Comparison of ENCODE assay signal across 1 cellular context in the genomic region with DNA sequence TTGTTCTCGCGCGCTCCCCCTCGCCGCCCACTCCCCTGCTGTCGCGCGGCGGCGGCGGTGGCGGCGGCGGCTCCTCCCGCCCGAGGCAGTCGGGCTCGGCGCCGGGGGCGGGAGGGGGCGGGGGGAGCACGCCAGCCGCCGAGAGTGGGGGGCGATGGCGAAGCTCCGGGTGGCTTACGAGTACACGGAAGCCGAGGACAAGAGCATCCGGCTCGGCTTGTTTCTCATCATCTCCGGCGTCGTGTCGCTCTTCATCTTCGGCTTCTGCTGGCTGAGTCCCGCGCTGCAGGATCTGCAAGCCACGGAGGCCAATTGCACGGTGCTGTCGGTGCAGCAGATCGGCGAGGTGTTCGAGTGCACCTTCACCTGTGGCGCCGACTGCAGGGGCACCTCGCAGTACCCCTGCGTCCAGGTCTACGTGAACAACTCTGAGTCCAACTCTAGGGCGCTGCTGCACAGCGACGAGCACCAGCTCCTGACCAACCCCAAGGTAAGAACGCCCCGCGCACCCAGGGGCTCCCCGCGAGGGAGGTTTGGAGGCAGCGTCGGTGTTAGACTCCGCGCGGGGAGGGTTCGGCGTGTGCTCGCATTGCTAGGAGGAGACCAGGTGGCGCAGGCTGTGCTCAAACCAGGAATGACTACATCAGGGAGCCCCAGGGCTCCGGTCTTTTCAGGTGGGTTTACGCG.
TF ChIP-seq lines count a peak whose summit lies in the region.

No MANE protein-coding gene starts in this region.

TF ChIP-seq in HepG2, 621 proteins besides CTCF, POLR2A, EP300 and RAD21 (continued from another document and continues in another):
- TF ChIP-seq, protein P1, sequence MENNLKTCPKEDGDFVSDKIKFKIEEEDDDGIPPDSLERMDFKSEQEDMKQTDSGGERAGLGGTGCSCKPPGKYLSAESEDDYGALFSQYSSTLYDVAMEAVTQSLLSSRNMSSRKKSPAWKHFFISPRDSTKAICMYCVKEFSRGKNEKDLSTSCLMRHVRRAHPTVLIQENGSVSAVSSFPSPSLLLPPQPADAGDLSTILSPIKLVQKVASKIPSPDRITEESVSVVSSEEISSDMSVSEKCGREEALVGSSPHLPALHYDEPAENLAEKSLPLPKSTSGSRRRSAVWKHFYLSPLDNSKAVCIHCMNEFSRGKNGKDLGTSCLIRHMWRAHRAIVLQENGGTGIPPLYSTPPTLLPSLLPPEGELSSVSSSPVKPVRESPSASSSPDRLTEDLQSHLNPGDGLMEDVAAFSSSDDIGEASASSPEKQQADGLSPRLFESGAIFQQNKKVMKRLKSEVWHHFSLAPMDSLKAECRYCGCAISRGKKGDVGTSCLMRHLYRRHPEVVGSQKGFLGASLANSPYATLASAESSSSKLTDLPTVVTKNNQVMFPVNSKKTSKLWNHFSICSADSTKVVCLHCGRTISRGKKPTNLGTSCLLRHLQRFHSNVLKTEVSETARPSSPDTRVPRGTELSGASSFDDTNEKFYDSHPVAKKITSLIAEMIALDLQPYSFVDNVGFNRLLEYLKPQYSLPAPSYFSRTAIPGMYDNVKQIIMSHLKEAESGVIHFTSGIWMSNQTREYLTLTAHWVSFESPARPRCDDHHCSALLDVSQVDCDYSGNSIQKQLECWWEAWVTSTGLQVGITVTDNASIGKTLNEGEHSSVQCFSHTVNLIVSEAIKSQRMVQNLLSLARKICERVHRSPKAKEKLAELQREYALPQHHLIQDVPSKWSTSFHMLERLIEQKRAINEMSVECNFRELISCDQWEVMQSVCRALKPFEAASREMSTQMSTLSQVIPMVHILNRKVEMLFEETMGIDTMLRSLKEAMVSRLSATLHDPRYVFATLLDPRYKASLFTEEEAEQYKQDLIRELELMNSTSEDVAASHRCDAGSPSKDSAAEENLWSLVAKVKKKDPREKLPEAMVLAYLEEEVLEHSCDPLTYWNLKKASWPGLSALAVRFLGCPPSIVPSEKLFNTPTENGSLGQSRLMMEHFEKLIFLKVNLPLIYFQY (CRISPR knock-in tag; IDR thresholded peaks at IDR 0.05; ENCODE audit: borderline replicate concordance), result no peak
- TF ChIP-seq KDM3A (CRISPR knock-in tag; IDR thresholded peaks at IDR 0.05; ENCODE audit: low read depth), result no peak
- TF ChIP-seq, protein P2, sequence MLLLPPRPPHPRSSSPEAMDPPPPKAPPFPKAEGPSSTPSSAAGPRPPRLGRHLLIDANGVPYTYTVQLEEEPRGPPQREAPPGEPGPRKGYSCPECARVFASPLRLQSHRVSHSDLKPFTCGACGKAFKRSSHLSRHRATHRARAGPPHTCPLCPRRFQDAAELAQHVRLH (CRISPR knock-in tag; IDR thresholded peaks at IDR 0.05; ENCODE audit: borderline replicate concordance, low read depth), result peak; percentile 40; the same call in 1 of the 2 replicates
- TF ChIP-seq HDAC2 (CRISPR knock-in tag; IDR thresholded peaks at IDR 0.05), result 0 out of 2 replicates have a peak, but pooled peaks have one; percentile 40
- no peak for TF ChIP-seq ZBTB7A (CRISPR knock-in tag; IDR thresholded peaks at IDR 0.05)
- no peak for TF ChIP-seq MTF2 (CRISPR knock-in tag; IDR thresholded peaks at IDR 0.05; ENCODE audit: borderline replicate concordance)
- TF ChIP-seq, protein P3, sequence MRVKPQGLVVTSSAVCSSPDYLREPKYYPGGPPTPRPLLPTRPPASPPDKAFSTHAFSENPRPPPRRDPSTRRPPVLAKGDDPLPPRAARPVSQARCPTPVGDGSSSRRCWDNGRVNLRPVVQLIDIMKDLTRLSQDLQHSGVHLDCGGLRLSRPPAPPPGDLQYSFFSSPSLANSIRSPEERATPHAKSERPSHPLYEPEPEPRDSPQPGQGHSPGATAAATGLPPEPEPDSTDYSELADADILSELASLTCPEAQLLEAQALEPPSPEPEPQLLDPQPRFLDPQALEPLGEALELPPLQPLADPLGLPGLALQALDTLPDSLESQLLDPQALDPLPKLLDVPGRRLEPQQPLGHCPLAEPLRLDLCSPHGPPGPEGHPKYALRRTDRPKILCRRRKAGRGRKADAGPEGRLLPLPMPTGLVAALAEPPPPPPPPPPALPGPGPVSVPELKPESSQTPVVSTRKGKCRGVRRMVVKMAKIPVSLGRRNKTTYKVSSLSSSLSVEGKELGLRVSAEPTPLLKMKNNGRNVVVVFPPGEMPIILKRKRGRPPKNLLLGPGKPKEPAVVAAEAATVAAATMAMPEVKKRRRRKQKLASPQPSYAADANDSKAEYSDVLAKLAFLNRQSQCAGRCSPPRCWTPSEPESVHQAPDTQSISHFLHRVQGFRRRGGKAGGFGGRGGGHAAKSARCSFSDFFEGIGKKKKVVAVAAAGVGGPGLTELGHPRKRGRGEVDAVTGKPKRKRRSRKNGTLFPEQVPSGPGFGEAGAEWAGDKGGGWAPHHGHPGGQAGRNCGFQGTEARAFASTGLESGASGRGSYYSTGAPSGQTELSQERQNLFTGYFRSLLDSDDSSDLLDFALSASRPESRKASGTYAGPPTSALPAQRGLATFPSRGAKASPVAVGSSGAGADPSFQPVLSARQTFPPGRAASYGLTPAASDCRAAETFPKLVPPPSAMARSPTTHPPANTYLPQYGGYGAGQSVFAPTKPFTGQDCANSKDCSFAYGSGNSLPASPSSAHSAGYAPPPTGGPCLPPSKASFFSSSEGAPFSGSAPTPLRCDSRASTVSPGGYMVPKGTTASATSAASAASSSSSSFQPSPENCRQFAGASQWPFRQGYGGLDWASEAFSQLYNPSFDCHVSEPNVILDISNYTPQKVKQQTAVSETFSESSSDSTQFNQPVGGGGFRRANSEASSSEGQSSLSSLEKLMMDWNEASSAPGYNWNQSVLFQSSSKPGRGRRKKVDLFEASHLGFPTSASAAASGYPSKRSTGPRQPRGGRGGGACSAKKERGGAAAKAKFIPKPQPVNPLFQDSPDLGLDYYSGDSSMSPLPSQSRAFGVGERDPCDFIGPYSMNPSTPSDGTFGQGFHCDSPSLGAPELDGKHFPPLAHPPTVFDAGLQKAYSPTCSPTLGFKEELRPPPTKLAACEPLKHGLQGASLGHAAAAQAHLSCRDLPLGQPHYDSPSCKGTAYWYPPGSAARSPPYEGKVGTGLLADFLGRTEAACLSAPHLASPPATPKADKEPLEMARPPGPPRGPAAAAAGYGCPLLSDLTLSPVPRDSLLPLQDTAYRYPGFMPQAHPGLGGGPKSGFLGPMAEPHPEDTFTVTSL (CRISPR knock-in tag; IDR thresholded peaks at IDR 0.05; ENCODE audit: borderline replicate concordance), result no peak
- TF ChIP-seq ZNF350 (CRISPR knock-in tag; IDR thresholded peaks at IDR 0.05; ENCODE audit: borderline replicate concordance, low read depth), result no peak
- peak; percentile 49; the same call in 1 of the 2 replicates for TF ChIP-seq AHR (CRISPR knock-in tag; IDR thresholded peaks at IDR 0.05)
- TF ChIP-seq CBFB (CRISPR knock-in tag; IDR thresholded peaks at IDR 0.05), result 0 out of 2 replicates have a peak, but pooled peaks have one; percentile 23
- no peak for TF ChIP-seq SOX6 (IDR thresholded peaks at IDR 0.05)
- peak; percentile 24; the same call in 1 of the 2 replicates for TF ChIP-seq SOX6 (CRISPR knock-in tag; IDR thresholded peaks at IDR 0.05)
- no peak for TF ChIP-seq ARNTL (CRISPR knock-in tag; IDR thresholded peaks at IDR 0.05)
- TF ChIP-seq MBNL3 (CRISPR knock-in tag; conservative IDR thresholded peaks at IDR 0.05), result no peak
- no peak for TF ChIP-seq CEBPB (IDR thresholded peaks at IDR 0.05; ENCODE audit: borderline replicate concordance, low read depth, low read length)
- no peak for TF ChIP-seq SOX5 (CRISPR knock-in tag; IDR thresholded peaks at IDR 0.05; ENCODE audit: borderline replicate concordance)
- no peak for TF ChIP-seq ZNF850 (CRISPR knock-in tag; conservative IDR thresholded peaks at IDR 0.05)
- TF ChIP-seq SALL1 (CRISPR knock-in tag; IDR thresholded peaks at IDR 0.05), result peak; percentile 41; the same call in 1 of the 2 replicates
- TF ChIP-seq, protein P4, sequence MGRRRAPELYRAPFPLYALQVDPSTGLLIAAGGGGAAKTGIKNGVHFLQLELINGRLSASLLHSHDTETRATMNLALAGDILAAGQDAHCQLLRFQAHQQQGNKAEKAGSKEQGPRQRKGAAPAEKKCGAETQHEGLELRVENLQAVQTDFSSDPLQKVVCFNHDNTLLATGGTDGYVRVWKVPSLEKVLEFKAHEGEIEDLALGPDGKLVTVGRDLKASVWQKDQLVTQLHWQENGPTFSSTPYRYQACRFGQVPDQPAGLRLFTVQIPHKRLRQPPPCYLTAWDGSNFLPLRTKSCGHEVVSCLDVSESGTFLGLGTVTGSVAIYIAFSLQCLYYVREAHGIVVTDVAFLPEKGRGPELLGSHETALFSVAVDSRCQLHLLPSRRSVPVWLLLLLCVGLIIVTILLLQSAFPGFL (CRISPR knock-in tag; IDR thresholded peaks at IDR 0.05), result no peak
- no peak for TF ChIP-seq SP1 (IDR thresholded peaks at IDR 0.05)
- no peak for TF ChIP-seq SP1 (CRISPR knock-in tag; IDR thresholded peaks at IDR 0.05)
- TF ChIP-seq KDM1A (CRISPR knock-in tag; IDR thresholded peaks at IDR 0.05), result no peak
- TF ChIP-seq, protein P5, sequence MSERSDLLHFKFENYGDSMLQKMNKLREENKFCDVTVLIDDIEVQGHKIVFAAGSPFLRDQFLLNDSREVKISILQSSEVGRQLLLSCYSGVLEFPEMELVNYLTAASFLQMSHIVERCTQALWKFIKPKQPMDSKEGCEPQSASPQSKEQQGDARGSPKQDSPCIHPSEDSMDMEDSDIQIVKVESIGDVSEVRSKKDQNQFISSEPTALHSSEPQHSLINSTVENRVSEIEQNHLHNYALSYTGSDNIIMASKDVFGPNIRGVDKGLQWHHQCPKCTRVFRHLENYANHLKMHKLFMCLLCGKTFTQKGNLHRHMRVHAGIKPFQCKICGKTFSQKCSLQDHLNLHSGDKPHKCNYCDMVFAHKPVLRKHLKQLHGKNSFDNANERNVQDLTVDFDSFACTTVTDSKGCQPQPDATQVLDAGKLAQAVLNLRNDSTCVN (CRISPR knock-in tag; IDR thresholded peaks at IDR 0.05; ENCODE audit: borderline replicate concordance), result no peak
- TF ChIP-seq, protein P6, sequence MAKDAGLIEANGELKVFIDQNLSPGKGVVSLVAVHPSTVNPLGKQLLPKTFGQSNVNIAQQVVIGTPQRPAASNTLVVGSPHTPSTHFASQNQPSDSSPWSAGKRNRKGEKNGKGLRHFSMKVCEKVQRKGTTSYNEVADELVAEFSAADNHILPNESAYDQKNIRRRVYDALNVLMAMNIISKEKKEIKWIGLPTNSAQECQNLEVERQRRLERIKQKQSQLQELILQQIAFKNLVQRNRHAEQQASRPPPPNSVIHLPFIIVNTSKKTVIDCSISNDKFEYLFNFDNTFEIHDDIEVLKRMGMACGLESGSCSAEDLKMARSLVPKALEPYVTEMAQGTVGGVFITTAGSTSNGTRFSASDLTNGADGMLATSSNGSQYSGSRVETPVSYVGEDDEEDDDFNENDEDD (CRISPR knock-in tag; IDR thresholded peaks at IDR 0.05; ENCODE audit: borderline replicate concordance), result peak; percentile 40; the same call in 1 of the 2 replicates
- no peak for TF ChIP-seq TAF15 (IDR thresholded peaks at IDR 0.05; ENCODE audit: low read depth, low read length, poor library complexity, severe bottlenecking)
- TF ChIP-seq MIXL1 (CRISPR knock-in tag; IDR thresholded peaks at IDR 0.05), result no peak
- no peak for TF ChIP-seq HCFC1 (IDR thresholded peaks at IDR 0.05; ENCODE audit: low read depth, low read length)
- TF ChIP-seq RXRB (CRISPR knock-in tag; IDR thresholded peaks at IDR 0.05; ENCODE audit: borderline replicate concordance), result 0 out of 2 replicates have a peak, but pooled peaks have one; percentile 15
- no peak for TF ChIP-seq ZFP82 (CRISPR knock-in tag; IDR thresholded peaks at IDR 0.05; ENCODE audit: borderline replicate concordance)
- no peak for TF ChIP-seq GZF1 (CRISPR knock-in tag; IDR thresholded peaks at IDR 0.05)
- TF ChIP-seq ZNF30 (CRISPR knock-in tag; IDR thresholded peaks at IDR 0.05), result no peak
- no peak for TF ChIP-seq SETDB1 (CRISPR knock-in tag; IDR thresholded peaks at IDR 0.05; ENCODE audit: borderline replicate concordance)
- TF ChIP-seq, protein P7, sequence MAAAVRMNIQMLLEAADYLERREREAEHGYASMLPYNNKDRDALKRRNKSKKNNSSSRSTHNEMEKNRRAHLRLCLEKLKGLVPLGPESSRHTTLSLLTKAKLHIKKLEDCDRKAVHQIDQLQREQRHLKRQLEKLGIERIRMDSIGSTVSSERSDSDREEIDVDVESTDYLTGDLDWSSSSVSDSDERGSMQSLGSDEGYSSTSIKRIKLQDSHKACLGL (CRISPR knock-in tag; IDR thresholded peaks at IDR 0.05), result 0 out of 2 replicates have a peak, but pooled peaks have one; percentile 30
- 0 out of 2 replicates have a peak, but pooled peaks have one; percentile 58 for TF ChIP-seq HES4 (CRISPR knock-in tag; IDR thresholded peaks at IDR 0.05; ENCODE audit: borderline replicate concordance)
- no peak for TF ChIP-seq TOPORS (CRISPR knock-in tag; IDR thresholded peaks at IDR 0.05)
- 0 out of 2 replicates have a peak, but pooled peaks have one; percentile 52 for TF ChIP-seq NRL (CRISPR knock-in tag; IDR thresholded peaks at IDR 0.05; ENCODE audit: borderline replicate concordance)
- 0 out of 2 replicates have a peak, but pooled peaks have one; percentile 21 for TF ChIP-seq ZFX (CRISPR knock-in tag; IDR thresholded peaks at IDR 0.05; ENCODE audit: low read depth)
- TF ChIP-seq ZNF7 (CRISPR knock-in tag; IDR thresholded peaks at IDR 0.05), result no peak
- TF ChIP-seq, protein P8, sequence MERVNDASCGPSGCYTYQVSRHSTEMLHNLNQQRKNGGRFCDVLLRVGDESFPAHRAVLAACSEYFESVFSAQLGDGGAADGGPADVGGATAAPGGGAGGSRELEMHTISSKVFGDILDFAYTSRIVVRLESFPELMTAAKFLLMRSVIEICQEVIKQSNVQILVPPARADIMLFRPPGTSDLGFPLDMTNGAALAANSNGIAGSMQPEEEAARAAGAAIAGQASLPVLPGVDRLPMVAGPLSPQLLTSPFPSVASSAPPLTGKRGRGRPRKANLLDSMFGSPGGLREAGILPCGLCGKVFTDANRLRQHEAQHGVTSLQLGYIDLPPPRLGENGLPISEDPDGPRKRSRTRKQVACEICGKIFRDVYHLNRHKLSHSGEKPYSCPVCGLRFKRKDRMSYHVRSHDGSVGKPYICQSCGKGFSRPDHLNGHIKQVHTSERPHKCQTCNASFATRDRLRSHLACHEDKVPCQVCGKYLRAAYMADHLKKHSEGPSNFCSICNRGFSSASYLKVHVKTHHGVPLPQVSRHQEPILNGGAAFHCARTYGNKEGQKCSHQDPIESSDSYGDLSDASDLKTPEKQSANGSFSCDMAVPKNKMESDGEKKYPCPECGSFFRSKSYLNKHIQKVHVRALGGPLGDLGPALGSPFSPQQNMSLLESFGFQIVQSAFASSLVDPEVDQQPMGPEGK (CRISPR knock-in tag; IDR thresholded peaks at IDR 0.05), result 0 out of 2 replicates have a peak, but pooled peaks have one; percentile 15
- TF ChIP-seq ZSCAN21 (CRISPR knock-in tag; IDR thresholded peaks at IDR 0.05; ENCODE audit: borderline replicate concordance), result no peak
- TF ChIP-seq AGO2 (optimal IDR thresholded peaks at IDR 0.05; ENCODE audit: low read depth, low read length), result peak; percentile 39
- TF ChIP-seq BHLHE40 (IDR thresholded peaks at IDR 0.05; ENCODE audit: low read length), result no peak
- peak; percentile 55 for TF ChIP-seq HNRNPLL (IDR thresholded peaks at IDR 0.05; ENCODE audit: low read depth, low read length, poor library complexity, severe bottlenecking)
